11 cellular contexts compared by ENCODE assay signal in genomic region chr15:75170711-75171341, GRCh38. TPM values are rescaled to one million over a fixed set of nuclear protein-coding genes. Genes with fewer than 3 reads are reported as not detected.
DNase-seq lines count a peak whose midpoint lies in the region; ATAC-seq and TF ChIP-seq lines count a peak whose summit lies in the region.
"Had no signal": no experiment of that assay in that cellular context is flagged by ENCODE, and none has a peak within 500 bp of the region (broad histone marks: within the 10 kb centered on the region; RNA-seq: fewer than 3 reads in every experiment).

No MANE protein-coding gene starts in this region.

- no peak overlapping the region for H3K27ac ChIP-seq in mesenchymal stem cell (ENCODE audit: low read length, poor library complexity, severe bottlenecking)
- H3K27ac ChIP-seq: esophagus squamous epithelium had no signal

- no peaks in the 10 kb centered on the region for H3K36me3 ChIP-seq in mesenchymal stem cell (ENCODE audit: control insufficient read depth in 1 of 2, insufficient read depth in 2 of 2, low read depth in 1 of 2, low read length in 2 of 2)
- H3K36me3 ChIP-seq: esophagus squamous epithelium had no signal

- peaks cover 2% of the 10 kb centered on the region for H3K36me3 Mint-ChIP-seq in activated naive CD8-positive, alpha-beta T cell treated with anti-CD3 and anti-CD28 coated beads, Interleukin-2, amount 50 U/mL, for 24 hours (ENCODE audit: low read depth)

- WGBS in mesenchymal stem cell = 97% methylated on average over 6 of the region's 6 CpGs

- H3K9me3 Mint-ChIP-seq in activated naive CD8-positive, alpha-beta T cell treated with anti-CD3 and anti-CD28 coated beads, Interleukin-2, amount 50 U/mL, for 24 hours = no peaks in the 10 kb centered on the region

- no peak overlapping the region for H3K4me3 ChIP-seq in mesenchymal stem cell (ENCODE audit: insufficient read depth in 1 of 2, low read depth in 1 of 2, low read length in 2 of 2)
- H3K4me3 ChIP-seq: esophagus squamous epithelium had no signal

- H3K4me2 ChIP-seq in mesenchymal stem cell (ENCODE audit: low read length, poor library complexity, severe bottlenecking) = no peak overlapping the region

- peak overlapping the region; percentile 4 for H4K8ac ChIP-seq in mesenchymal stem cell (ENCODE audit: low read length)

- H4K91ac ChIP-seq in mesenchymal stem cell (ENCODE audit: low read length) = peak overlapping the region; percentile 64

- H2AFZ ChIP-seq in mesenchymal stem cell (ENCODE audit: low read depth, low read length) = peak overlapping the region; percentile 51

- H2AK5ac ChIP-seq in mesenchymal stem cell (ENCODE audit: low read length, severe bottlenecking) = no peak overlapping the region

- ATAC-seq in activated naive CD8-positive, alpha-beta T cell treated with anti-CD3 and anti-CD28 coated beads, Interleukin-2, amount 50 U/mL, for 24 hours = no peak
- ATAC-seq in omental fat pad (ENCODE audit: low FRiP score) (no peak), HG02840 (IDR thresholded peaks at IDR 0.05; ENCODE audit: low FRiP score, unreplicated experiment) (no peak)

- peak overlapping the region; percentile 53 for H3K4me3 Mint-ChIP-seq in activated naive CD8-positive, alpha-beta T cell treated with anti-CD3 and anti-CD28 coated beads, Interleukin-2, amount 50 U/mL, for 24 hours

- H3K4ac ChIP-seq in mesenchymal stem cell (ENCODE audit: low read depth in 1 of 2, low read length in 2 of 2) = peak overlapping the region in 1 of 2 experiments; percentile 91

- peak; percentile 42 for DNase-seq in EL
- peak; percentile 85 for DNase-seq in M059J (ENCODE audit: low read depth)
- no peak for DNase-seq in activated naive CD8-positive, alpha-beta T cell treated with anti-CD3 and anti-CD28 coated beads, Interleukin-2, amount 50 U/mL, for 24 hours
- DNase-seq in mesenchymal stem cell = peak; percentile 14
- DNase-seq in HPDE6-E6E7 (ENCODE audit: extremely low spot score) = no peak
- no peak for DNase-seq in omental fat pad (ENCODE audit: low spot score)
- no peak for DNase-seq in T1000 (lab: John Stamatoyannopoulos, UW)
- DNase-seq: caudate nucleus, esophagus squamous epithelium had no signal

- H3K27me3 ChIP-seq in mesenchymal stem cell (ENCODE audit: control insufficient read depth in 1 of 2, insufficient read depth in 1 of 2, low read length in 2 of 2) = peaks cover 0 to 5% of the 10 kb centered on the region in 2 experiments
- H3K27me3 ChIP-seq: esophagus squamous epithelium had no signal

- peak overlapping the region in 1 of 2 experiments; percentile 89 for H3K14ac ChIP-seq in mesenchymal stem cell (ENCODE audit: low read length in 2 of 2)

- peak overlapping the region; percentile 38 to 100 for H2BK12ac ChIP-seq in mesenchymal stem cell (ENCODE audit: low read length in 2 of 2)

- no peaks in the 10 kb centered on the region for H3K27me3 Mint-ChIP-seq in activated naive CD8-positive, alpha-beta T cell treated with anti-CD3 and anti-CD28 coated beads, Interleukin-2, amount 50 U/mL, for 24 hours

- no peak overlapping the region for H2BK15ac ChIP-seq in mesenchymal stem cell (ENCODE audit: low read depth, poor library complexity, severe bottlenecking)

- no peaks in the 10 kb centered on the region for H3K79me1 ChIP-seq in mesenchymal stem cell (replicated peaks; ENCODE audit: low read length, poor library complexity, severe bottlenecking)

- H3K4me1 Mint-ChIP-seq in activated naive CD8-positive, alpha-beta T cell treated with anti-CD3 and anti-CD28 coated beads, Interleukin-2, amount 50 U/mL, for 24 hours = peaks cover 57% of the 10 kb centered on the region

- no peak overlapping the region for H2BK5ac ChIP-seq in mesenchymal stem cell (ENCODE audit: low read depth, low read length, poor library complexity, severe bottlenecking)

- no peak for TF ChIP-seq CTCF in omental fat pad (IDR thresholded peaks at IDR 0.05)

- H3K23ac ChIP-seq in mesenchymal stem cell (ENCODE audit: low read length in 2 of 2) = peak overlapping the region in 1 of 2 experiments; percentile 59

- no peak overlapping the region for H3K9ac ChIP-seq in mesenchymal stem cell (ENCODE audit: low read length)

- peak overlapping the region; percentile 63 for H3K27ac Mint-ChIP-seq in activated naive CD8-positive, alpha-beta T cell treated with anti-CD3 and anti-CD28 coated beads, Interleukin-2, amount 50 U/mL, for 24 hours

- H3K4me1 ChIP-seq in mesenchymal stem cell (ENCODE audit: control insufficient read depth, insufficient read depth, low read depth, low read length) = peaks cover 8% of the 10 kb centered on the region

- peak overlapping the region; percentile 42 for H2BK120ac ChIP-seq in mesenchymal stem cell (ENCODE audit: low read depth, low read length)

- peak overlapping the region; percentile 86 to 94 for H3K18ac ChIP-seq in mesenchymal stem cell (ENCODE audit: low read depth in 1 of 2, low read length in 2 of 2)

- peaks cover 3% of the 10 kb centered on the region for H3K9me3 ChIP-seq in mesenchymal stem cell (ENCODE audit: control insufficient read depth, low read length)

RNA-seq across cellular contexts. Expression of gene C15orf39, which starts 30.9 kb away (rescaled TPM):
- total RNA-seq in M059J (2014; rRNA removed; shearing (Covaris generic)) = 8.5 and 11.5 TPM in 2 replicates
- 12.4 TPM for polyA plus RNA-seq in mesenchymal stem cell (2013, experiment 1 of 2)
- polyA plus RNA-seq in mesenchymal stem cell (2013, experiment 2 of 2) = 12.2 TPM
- total RNA-seq in omental fat pad = 10 to 100 TPM in 3 of 4 donors, 1 to 10 TPM in 1; 7.8 to 25.0 (median 13.9) TPM
- polyA plus RNA-seq: neural cell had no signal

Comparison
In these comparisons a context has a peak if more than half of its experiments do, and no peak if none do; other contexts are left out.
1. DNase-seq: peak in EL (single experiment), M059J (single experiment) and mesenchymal stem cell (single experiment); none in activated naive CD8-positive, alpha-beta T cell treated with anti-CD3 and anti-CD28 coated beads, Interleukin-2, amount 50 U/mL, for 24 hours (single experiment), HPDE6-E6E7 (single experiment), omental fat pad (single experiment) and T1000 (single experiment).